In the genomic region with DNA sequence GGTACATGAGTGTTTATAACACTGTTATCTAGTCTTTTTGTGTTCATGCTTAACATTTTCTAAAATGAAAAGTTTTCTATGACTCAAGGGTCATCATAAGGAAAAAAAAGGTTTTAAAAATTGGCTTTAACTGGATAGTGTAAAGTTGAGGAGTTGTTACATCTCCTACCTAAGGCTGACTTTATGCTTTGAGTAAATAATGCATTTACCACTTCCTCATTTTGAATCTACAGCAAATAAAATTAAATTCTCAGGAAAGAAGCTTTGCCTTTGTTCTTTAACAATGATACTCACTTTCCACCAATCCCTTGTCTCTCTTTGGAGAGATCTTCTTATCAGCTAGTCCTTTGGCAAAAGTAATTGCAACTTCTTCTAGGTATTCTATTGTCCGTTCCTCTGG, we compare ENCODE assay signal across 18 cellular contexts. TPM values are rescaled to one million over a fixed set of nuclear protein-coding genes. Genes with fewer than 3 reads are reported as not detected.
DNase-seq lines count a peak whose midpoint lies in the region; ATAC-seq, FAIRE-seq and TF ChIP-seq lines count a peak whose summit lies in the region.
"Had no signal": no experiment of that assay in that cellular context is flagged by ENCODE, and none has a peak within 500 bp of the region (broad histone marks: within the 10 kb centered on the region; RNA-seq: fewer than 3 reads in every experiment).

No MANE protein-coding gene starts in this region.

- H3K36me3 ChIP-seq in K562 (ENCODE audit: control insufficient read depth, insufficient read depth, low read length) (peaks cover 90% of the 10 kb centered on the region), hepatocyte (replicated peaks; ENCODE audit: insufficient read depth, low read depth) (peaks cover 2% of the 10 kb centered on the region)

- no peak overlapping the region for H3K4me3 ChIP-seq in K562
- no peak overlapping the region for H3K4me3 ChIP-seq in hepatocyte
- H3K4me3 ChIP-seq: GM23248 had no signal

- DNase-seq in activated T-cell treated with anti-CD3 and anti-CD28 coated beads, Interleukin-2, amount 50 U/mL, for 72 hours: no peak
- no peak for DNase-seq in activated T-cell treated with anti-CD3 and anti-CD28 coated beads, Interleukin-2, amount 50 U/mL, for 1 hour
- DNase-seq in H54 (ENCODE audit: insufficient read length, low spot score) (no peak), K562 (ENCODE audit: extremely low read depth in 1 of 4, low spot score in 3 of 4) (no peak), hepatocyte (ENCODE audit: low spot score) (no peak), NCI-H526 treated with DMSO at 0.1 percent for 48 hours (lab: John Stamatoyannopoulos, UW) (no peak)
- DNase-seq: C1 segment of cervical spinal cord; Calu3; CD4-positive, alpha-beta memory T cell; COR-L47; DMS53; DMS79 treated with DMSO at 0.1 percent for 48 hours; GF-D8; GM23248; H9 had no signal

- intact Hi-C loops in K562 (cut with micrococcal nuclease): no loop called here

- in situ Hi-C loops in K562 (cut with MboI): no loop called here

- H3K27me3 Mint-ChIP-seq in activated T-cell treated with anti-CD3 and anti-CD28 coated beads, Interleukin-2, amount 50 U/mL, for 72 hours (ENCODE audit: low read depth): no peaks in the 10 kb centered on the region
- H3K27me3 Mint-ChIP-seq: CD4-positive, alpha-beta memory T cell had no signal

- no peaks in the 10 kb centered on the region for H3K9me1 ChIP-seq in K562 (ENCODE audit: control insufficient read depth, insufficient read depth, low read length)

- BruUV-seq in K562 (replicated peaks; lab: Mats Ljungman, UMichigan): no TSS peak

- no peaks in the 10 kb centered on the region for H3K9me3 Mint-ChIP-seq in activated T-cell treated with anti-CD3 and anti-CD28 coated beads, Interleukin-2, amount 50 U/mL, for 72 hours
- H3K9me3 Mint-ChIP-seq: H9 had no signal

- no peak overlapping the region for H2AFZ ChIP-seq in K562 (ENCODE audit: low read depth, low read length)
- H2AFZ ChIP-seq in hepatocyte: no peak overlapping the region
- H2AFZ ChIP-seq: GM23248 had no signal

- H3K4me1 Mint-ChIP-seq in activated T-cell treated with anti-CD3 and anti-CD28 coated beads, Interleukin-2, amount 50 U/mL, for 72 hours (ENCODE audit: low read depth): no peaks in the 10 kb centered on the region
- H3K4me1 Mint-ChIP-seq: CD4-positive, alpha-beta memory T cell; H9 had no signal

- H3K9me2 ChIP-seq in hepatocyte (replicated peaks; ENCODE audit: insufficient read depth): no peaks in the 10 kb centered on the region

- no peak for ATAC-seq in activated T-cell treated with anti-CD3 and anti-CD28 coated beads, Interleukin-2, amount 50 U/mL, for 72 hours (replicated peaks in 1 of 2)
- ATAC-seq in K562: no peak
- no peak for ATAC-seq in HG03139 (IDR thresholded peaks at IDR 0.05; ENCODE audit: unreplicated experiment)
- ATAC-seq: HCT116 had no signal

- H3K27me3 ChIP-seq in K562 (ENCODE audit: control insufficient read depth in 2 of 2, insufficient read depth in 2 of 2, low read length in 2 of 2): no peaks in the 10 kb centered on the region
- no peaks in the 10 kb centered on the region for H3K27me3 ChIP-seq in hepatocyte

- TF ChIP-seq EP300 in K562 (IDR thresholded peaks at IDR 0.05; ENCODE audit: low read length): no peak

- no peak overlapping the region for H3K4me3 Mint-ChIP-seq in activated T-cell treated with anti-CD3 and anti-CD28 coated beads, Interleukin-2, amount 50 U/mL, for 72 hours
- H3K4me3 Mint-ChIP-seq: CD4-positive, alpha-beta memory T cell; H9 had no signal

- FAIRE-seq in H54 (lab: Jason Lieb, UNC) (peak; percentile 53), K562 (lab: Jason Lieb, UNC) (no peak)
- FAIRE-seq: H1 had no signal

- H3K27ac Mint-ChIP-seq in activated T-cell treated with anti-CD3 and anti-CD28 coated beads, Interleukin-2, amount 50 U/mL, for 72 hours: peak overlapping the region; percentile 10

- H4K20me1 ChIP-seq in K562 (replicated peaks; ENCODE audit: control insufficient read depth, insufficient read depth, low read length) (no peaks in the 10 kb centered on the region), hepatocyte (ENCODE audit: insufficient read depth, poor library complexity, severe bottlenecking) (peaks cover 4% of the 10 kb centered on the region)

- POLR2A ChIA-PET in K562 (lab: Yijun Ruan, JAX): interaction anchor here (0.7 to 2.7 kb wide), 3 partner anchors 22 to 30 kb away, joined by 3 to 7 read pairs (median 4); partner anchors contain the start of genes HADHA and HADHB

- TF ChIP-seq POLR2A in H54 (IDR thresholded peaks at IDR 0.05; ENCODE audit: low read depth, low read length): no peak
- TF ChIP-seq POLR2A in K562 (conservative IDR thresholded peaks at IDR 0.05): no peak

- H3K79me2 ChIP-seq in K562 (ENCODE audit: control insufficient read depth, insufficient read depth, low read length) (no peaks in the 10 kb centered on the region), hepatocyte (no peaks in the 10 kb centered on the region)

- TF ChIP-seq RAD21 in K562 (CRISPR knock-in tag; conservative IDR thresholded peaks at IDR 0.05 in 1 of 2, IDR thresholded peaks at IDR 0.05 in 1 of 2): no peak

- CTCF ChIA-PET in K562 (lab: Yijun Ruan, JAX; ENCODE audit: low intra/inter-chr PET ratio): no interaction called here

- TF ChIP-seq CTCF in K562 (IDR thresholded peaks at IDR 0.05 in 2 of 3, conservative IDR thresholded peaks at IDR 0.05 in 1 of 3; ENCODE audit: insufficient read depth in 2 of 3, low read depth in 1 of 3, low read length in 3 of 3) (no peak), hepatocyte (IDR thresholded peaks at IDR 0.05; ENCODE audit: poor library complexity) (no peak)

- H3K9me3 ChIP-seq in K562 (replicated peaks; ENCODE audit: control insufficient read depth, insufficient read depth, low read depth, low read length) (no peaks in the 10 kb centered on the region), hepatocyte (ENCODE audit: low read depth) (no peaks in the 10 kb centered on the region)

- WGBS in K562 (ENCODE audit: insufficient coverage, low coverage, missing lambda C conversion rate): 100% methylated on average over 1 of the region's 1 CpG
- WGBS in hepatocyte (ENCODE audit: low lambda C conversion rate, missing lambda C conversion rate): 90% methylated on average over 1 of the region's 1 CpG

- peaks cover 10 to 30% of the 10 kb centered on the region in 2 donors for H3K36me3 Mint-ChIP-seq in activated T-cell treated with anti-CD3 and anti-CD28 coated beads, Interleukin-2, amount 50 U/mL, for 72 hours (ENCODE audit: insufficient read depth in 2 of 2)

- H3K9ac ChIP-seq in K562 (ENCODE audit: insufficient read depth in 1 of 2, low read depth in 2 of 2, low read length in 2 of 2): no peak overlapping the region
- H3K9ac ChIP-seq: GM23248 had no signal

- H3K4me2 ChIP-seq in K562 (ENCODE audit: insufficient read depth, low read length) (no peak overlapping the region), hepatocyte (no peak overlapping the region)

- H3K4me1 ChIP-seq in K562 (replicated peaks in 1 of 2; ENCODE audit: control insufficient read depth in 2 of 2, insufficient read depth in 2 of 2, low read length in 2 of 2) (no peaks in the 10 kb centered on the region), hepatocyte (ENCODE audit: insufficient read depth) (no peaks in the 10 kb centered on the region)

- H3K27ac ChIP-seq in K562 (ENCODE audit: extremely low read depth, low read depth, low read length) (no peak overlapping the region), hepatocyte (no peak overlapping the region)
- H3K27ac ChIP-seq: GM23248 had no signal

RNA-seq across cellular contexts. Expression of gene HADHA, which starts 29.7 kb away (rescaled TPM):
- total RNA-seq in activated T-cell treated with anti-CD3 and anti-CD28 coated beads, Interleukin-2, amount 50 U/mL, for 72 hours: 100 to 1,000 TPM; 108 TPM
- 66.4 and 94.3 TPM in 2 replicates for total RNA-seq in K562 (2011; cell fraction: chromatin; rRNA removed; ENCODE audit: low replicate concordance)
- total RNA-seq in K562 (2011; cell fraction: nucleolus; rRNA removed): 54.4 and 55.7 TPM in 2 replicates
- total RNA-seq in K562 (2011; cell fraction: nucleoplasm; rRNA removed): 67.3 and 77.3 TPM in 2 replicates
- total RNA-seq in K562 (2014; rRNA removed) (187 and 203 TPM in 2 replicates), K562 (2014; rRNA removed; fragmentation: Illumina TruSeq; extraction: Trizol) (207 and 219 TPM in 2 replicates), K562 (2015; rRNA removed; fragmentation: Illumina TruSeq; extraction: Trizol) (195 and 202 TPM in 2 replicates), K562 (2021) (186 and 196 TPM in 2 replicates), hepatocyte (149 and 155 TPM in 2 replicates)
- polyA plus RNA-seq in K562 (2011; rRNA removed) (183 and 214 TPM in 2 replicates), K562 (2014; fragmentation: Illumina TruSeq; extraction: Trizol) (224 and 246 TPM in 2 replicates), K562 (2014; fragmentation: Nextera tagmentation; extraction: Ambion mirVana) (100 to 1,000 TPM; 152 to 326 TPM), K562 (2014; rRNA removed) (140 and 145 TPM in 2 replicates), hepatocyte (122 and 125 TPM in 2 replicates)
- 99.3 and 152 TPM in 2 replicates for polyA plus RNA-seq in K562 (2011; cell fraction: cytosol; rRNA removed)
- polyA plus RNA-seq in K562 (2011; cell fraction: nucleus; rRNA removed): 83.4 and 104 TPM in 2 replicates
- 174 and 251 TPM in 2 replicates for polyA plus RNA-seq in K562 (2012)
- polyA minus RNA-seq in K562 (2011; rRNA and poly(A)+ RNA removed): 329 and 345 TPM in 2 replicates
- polyA minus RNA-seq in K562 (2011; cell fraction: cytosol; rRNA and poly(A)+ RNA removed): 151 and 156 TPM in 2 replicates
- polyA minus RNA-seq in K562 (2011; cell fraction: nucleus; rRNA and poly(A)+ RNA removed): 31.8 and 68.9 TPM in 2 replicates

RNA-seq across cellular contexts. Expression of gene HADHB, which starts 30.0 kb away (rescaled TPM):
- 10 to 100 TPM; 79.7 to 89.0 TPM for total RNA-seq in activated T-cell treated with anti-CD3 and anti-CD28 coated beads, Interleukin-2, amount 50 U/mL, for 72 hours
- total RNA-seq in K562 (2011; cell fraction: chromatin; rRNA removed; ENCODE audit: low replicate concordance): 78.9 and 152 TPM in 2 replicates
- total RNA-seq in K562 (2011; cell fraction: nucleolus; rRNA removed): 49.4 and 56.5 TPM in 2 replicates
- total RNA-seq in K562 (2011; cell fraction: nucleoplasm; rRNA removed): 97.7 and 134 TPM in 2 replicates
- 67.3 and 71.4 TPM in 2 replicates for total RNA-seq in K562 (2014; rRNA removed)
- 103 and 109 TPM in 2 replicates for total RNA-seq in K562 (2014; rRNA removed; fragmentation: Illumina TruSeq; extraction: Trizol)
- 86.8 and 93.1 TPM in 2 replicates for total RNA-seq in K562 (2015; rRNA removed; fragmentation: Illumina TruSeq; extraction: Trizol)
- 100 and 109 TPM in 2 replicates for total RNA-seq in K562 (2021)
- 109 and 126 TPM in 2 replicates for polyA plus RNA-seq in K562 (2011; rRNA removed)
- 66.1 and 128 TPM in 2 replicates for polyA plus RNA-seq in K562 (2011; cell fraction: cytosol; rRNA removed)
- 67.1 and 91.6 TPM in 2 replicates for polyA plus RNA-seq in K562 (2011; cell fraction: nucleus; rRNA removed)
- polyA plus RNA-seq in K562 (2012): 85.6 and 104 TPM in 2 replicates
- 77.3 and 92.0 TPM in 2 replicates for polyA plus RNA-seq in K562 (2014; fragmentation: Illumina TruSeq; extraction: Trizol)
- 100 to 1,000 TPM; 198 to 199 TPM for polyA plus RNA-seq in K562 (2014; fragmentation: Nextera tagmentation; extraction: Ambion mirVana)
- 84.6 and 94.9 TPM in 2 replicates for polyA plus RNA-seq in K562 (2014; rRNA removed)
- polyA minus RNA-seq in K562 (2011; rRNA and poly(A)+ RNA removed): 189 and 209 TPM in 2 replicates
- 50.2 and 61.6 TPM in 2 replicates for polyA minus RNA-seq in K562 (2011; cell fraction: cytosol; rRNA and poly(A)+ RNA removed)
- 29.5 and 56.9 TPM in 2 replicates for polyA minus RNA-seq in K562 (2011; cell fraction: nucleus; rRNA and poly(A)+ RNA removed)
- total RNA-seq in hepatocyte: 131 and 137 TPM in 2 replicates
- 108 and 133 TPM in 2 replicates for polyA plus RNA-seq in hepatocyte

RNA-seq across cellular contexts. Expression of gene GAREM2, which starts 41.9 kb away (rescaled TPM):
- total RNA-seq in activated T-cell treated with anti-CD3 and anti-CD28 coated beads, Interleukin-2, amount 50 U/mL, for 72 hours: 1 to 10 TPM; 1.4 to 1.9 TPM
- 9.3 and 20.6 TPM in 2 replicates for total RNA-seq in K562 (2011; cell fraction: chromatin; rRNA removed; ENCODE audit: low replicate concordance)
- 11.8 and 13.2 TPM in 2 replicates for total RNA-seq in K562 (2011; cell fraction: nucleolus; rRNA removed)
- 12.0 and 16.1 TPM in 2 replicates for total RNA-seq in K562 (2011; cell fraction: nucleoplasm; rRNA removed)
- 2.5 and 4.7 TPM in 2 replicates for total RNA-seq in K562 (2014; rRNA removed)
- 1.3 and 1.7 TPM in 2 replicates for total RNA-seq in K562 (2014; rRNA removed; fragmentation: Illumina TruSeq; extraction: Trizol)
- 1.5 and 1.7 TPM in 2 replicates for total RNA-seq in K562 (2015; rRNA removed; fragmentation: Illumina TruSeq; extraction: Trizol)
- total RNA-seq in K562 (2021): 11.5 and 12.4 TPM in 2 replicates
- 4.6 and 5.0 TPM in 2 replicates for polyA plus RNA-seq in K562 (2011; rRNA removed)
- polyA plus RNA-seq in K562 (2011; cell fraction: cytosol; rRNA removed): 6.3 and 10.6 TPM in 2 replicates
- polyA plus RNA-seq in K562 (2011; cell fraction: nucleus; rRNA removed): 9.6 and 16.4 TPM in 2 replicates
- polyA plus RNA-seq in K562 (2012): 6.7 and 10.0 TPM in 2 replicates
- polyA plus RNA-seq in K562 (2014; fragmentation: Illumina TruSeq; extraction: Trizol): 5.4 and 6.9 TPM in 2 replicates
- 1 to 10 TPM; 1.7 to 2.2 TPM for polyA plus RNA-seq in K562 (2014; fragmentation: Nextera tagmentation; extraction: Ambion mirVana)
- polyA plus RNA-seq in K562 (2014; rRNA removed): 4.6 and 7.6 TPM in 2 replicates
- 2.9 and 4.5 TPM in 2 replicates for polyA minus RNA-seq in K562 (2011; rRNA and poly(A)+ RNA removed)
- polyA minus RNA-seq in K562 (2011; cell fraction: cytosol; rRNA and poly(A)+ RNA removed): 4.6 and 5.2 TPM in 2 replicates
- polyA minus RNA-seq in K562 (2011; cell fraction: nucleus; rRNA and poly(A)+ RNA removed): 3.2 and 3.7 TPM in 2 replicates
- 4.7 TPM in 2 replicates for total RNA-seq in hepatocyte
- 5.1 and 9.1 TPM in 2 replicates for polyA plus RNA-seq in hepatocyte
